In genomic region chr1:54297596-54298283, GRCh38 we compare ENCODE assay signal across 10 cellular contexts.
DNase-seq lines count a peak whose midpoint lies in the region; ATAC-seq, FAIRE-seq and TF ChIP-seq lines count a peak whose summit lies in the region.
"Had no signal": no experiment of that assay in that cellular context is flagged by ENCODE, and none has a peak within 500 bp of the region (broad histone marks: within the 10 kb centered on the region; RNA-seq: fewer than 3 reads in every experiment).

No MANE protein-coding gene starts in this region.

- H3K4me2 ChIP-seq in astrocyte (ENCODE audit: low read length) = no peak overlapping the region

- no peaks in the 10 kb centered on the region for H3K9me3 ChIP-seq in astrocyte (ENCODE audit: insufficient read depth, low read depth, low read length)
- no peaks in the 10 kb centered on the region for H3K9me3 ChIP-seq in tibial nerve

- peaks cover 90% of the 10 kb centered on the region for H3K4me1 Mint-ChIP-seq in activated naive CD4-positive, alpha-beta T cell treated with anti-CD3 and anti-CD28 coated beads, Interleukin-2, amount 50 U/mL, for 24 hours
- H3K4me1 Mint-ChIP-seq in astrocyte (ENCODE audit: low read depth, unreplicated experiment) (peaks cover 62% of the 10 kb centered on the region), mesothelial cell of epicardium (peaks cover 59% of the 10 kb centered on the region)
- H3K4me1 Mint-ChIP-seq in activated CD4-positive, alpha-beta T cell treated with anti-CD3 and anti-CD28 coated beads, Interleukin-2, amount 10 ng/mL, durations not matched to agents 24 days and 14 days = peaks cover 58% of the 10 kb centered on the region
- peaks cover 79% of the 10 kb centered on the region for H3K4me1 Mint-ChIP-seq in activated T-cell treated with anti-CD3 and anti-CD28 coated beads, Interleukin-2, amount 50 U/mL, for 4 hours (ENCODE audit: low read depth)

- no peak overlapping the region for H2AFZ ChIP-seq in astrocyte (ENCODE audit: low read depth, low read length)

- no peaks in the 10 kb centered on the region for H3K27me3 ChIP-seq in astrocyte (ENCODE audit: insufficient read depth, low read length)
- no peaks in the 10 kb centered on the region for H3K27me3 ChIP-seq in tibial nerve

- DNase-seq in activated naive CD4-positive, alpha-beta T cell treated with anti-CD3 and anti-CD28 coated beads, Interleukin-2, amount 50 U/mL, for 16 hours = no peak
- DNase-seq in astrocyte (ENCODE audit: low read depth) (no peak), mesothelial cell of epicardium (ENCODE audit: low spot score in 2 of 2, unreplicated experiment in 2 of 2) (no peak), tibial nerve (ENCODE audit: low spot score in 2 of 2) (no peak)
- DNase-seq in activated CD4-positive, alpha-beta T cell treated with anti-CD3 and anti-CD28 coated beads, Interleukin-2, amount 10 ng/mL, durations not matched to agents 24 days and 14 days = no peak
- no peak for DNase-seq in activated T-cell treated with anti-CD3 and anti-CD28 coated beads, Interleukin-2, amount 50 U/mL, for 4 hours
- DNase-seq in stimulated activated CD8-positive, alpha-beta memory T cell treated with anti-CD3 and anti-CD28 coated beads, Interleukin-4, amount 100 ng/mL, for 48 hours = no peak
- DNase-seq: activated B cell treated with CpG ODN at 0.5 μM for 24 hours, Karpas-422 had no signal

- FAIRE-seq in astrocyte (lab: Jason Lieb, UNC) = no peak

- no peak overlapping the region for H3K4me3 ChIP-seq in astrocyte (ENCODE audit: insufficient read depth, low read depth, low read length)
- H3K4me3 ChIP-seq in tibial nerve = no peak overlapping the region

- no peak for TF ChIP-seq EP300 in tibial nerve (IDR thresholded peaks at IDR 0.05)

- peak overlapping the region; percentile 65 for H3K27ac Mint-ChIP-seq in activated naive CD4-positive, alpha-beta T cell treated with anti-CD3 and anti-CD28 coated beads, Interleukin-2, amount 50 U/mL, for 24 hours
- H3K27ac Mint-ChIP-seq in astrocyte (ENCODE audit: unreplicated experiment) (peak overlapping the region; percentile 41), mesothelial cell of epicardium (peak overlapping the region; percentile 23)
- no peak overlapping the region for H3K27ac Mint-ChIP-seq in activated CD4-positive, alpha-beta T cell treated with anti-CD3 and anti-CD28 coated beads, Interleukin-2, amount 10 ng/mL, durations not matched to agents 24 days and 14 days
- H3K27ac Mint-ChIP-seq: activated B cell treated with CpG ODN at 0.5 μM for 24 hours had no signal

- 67 to 76% methylated on average over 4 to 6 of the region's 6 CpGs for WGBS in tibial nerve, 2 donors

- TF ChIP-seq CTCF in astrocyte (IDR thresholded peaks at IDR 0.05; ENCODE audit: insufficient read depth, low read depth, low read length) (no peak), mesothelial cell of epicardium (IDR thresholded peaks at IDR 0.05; ENCODE audit: unreplicated experiment) (no peak), tibial nerve (IDR thresholded peaks at IDR 0.05) (no peak)

- no peak for TF ChIP-seq POLR2A in tibial nerve (IDR thresholded peaks at IDR 0.05)

- no peak overlapping the region for H3K9ac ChIP-seq in astrocyte (ENCODE audit: low read length)

- no peak overlapping the region for H3K4me3 Mint-ChIP-seq in activated naive CD4-positive, alpha-beta T cell treated with anti-CD3 and anti-CD28 coated beads, Interleukin-2, amount 50 U/mL, for 24 hours
- H3K4me3 Mint-ChIP-seq in astrocyte (ENCODE audit: unreplicated experiment) (no peak overlapping the region), mesothelial cell of epicardium (no peak overlapping the region)
- H3K4me3 Mint-ChIP-seq in activated CD4-positive, alpha-beta T cell treated with anti-CD3 and anti-CD28 coated beads, Interleukin-2, amount 10 ng/mL, durations not matched to agents 24 days and 14 days = no peak overlapping the region
- H3K4me3 Mint-ChIP-seq in activated T-cell treated with anti-CD3 and anti-CD28 coated beads, Interleukin-2, amount 50 U/mL, for 4 hours = no peak overlapping the region
- H3K4me3 Mint-ChIP-seq: activated B cell treated with CpG ODN at 0.5 μM for 24 hours had no signal

- H3K79me2 ChIP-seq in astrocyte (ENCODE audit: insufficient read depth, low read length) = peaks cover 70% of the 10 kb centered on the region

- H3K4me1 ChIP-seq in astrocyte (ENCODE audit: insufficient read depth, low read length) = no peaks in the 10 kb centered on the region
- H3K4me1 ChIP-seq in tibial nerve = peaks cover 0 to 93% (median 42%) of the 10 kb centered on the region in 4 donors

- ATAC-seq in activated T-cell treated with anti-CD3 and anti-CD28 coated beads, Interleukin-2, amount 50 U/mL, for 4 hours = no peak

- no peaks in the 10 kb centered on the region for H3K36me3 Mint-ChIP-seq in activated naive CD4-positive, alpha-beta T cell treated with anti-CD3 and anti-CD28 coated beads, Interleukin-2, amount 50 U/mL, for 24 hours
- H3K36me3 Mint-ChIP-seq in astrocyte (ENCODE audit: low read depth, unreplicated experiment) (peaks cover 17% of the 10 kb centered on the region), mesothelial cell of epicardium (no peaks in the 10 kb centered on the region)
- H3K36me3 Mint-ChIP-seq in activated CD4-positive, alpha-beta T cell treated with anti-CD3 and anti-CD28 coated beads, Interleukin-2, amount 10 ng/mL, durations not matched to agents 24 days and 14 days (ENCODE audit: low read depth) = peaks cover 3% of the 10 kb centered on the region
- H3K36me3 Mint-ChIP-seq in activated T-cell treated with anti-CD3 and anti-CD28 coated beads, Interleukin-2, amount 50 U/mL, for 4 hours (ENCODE audit: insufficient read depth) = peaks cover 2% of the 10 kb centered on the region

- intact Hi-C loops in activated CD4-positive, alpha-beta T cell treated with anti-CD3 and anti-CD28 coated beads, Interleukin-2, amount 10 ng/mL, durations not matched to agents 24 days and 14 days (cut with micrococcal nuclease) = no loop called here

- no peaks in the 10 kb centered on the region for H3K9me3 Mint-ChIP-seq in activated naive CD4-positive, alpha-beta T cell treated with anti-CD3 and anti-CD28 coated beads, Interleukin-2, amount 50 U/mL, for 24 hours
- H3K9me3 Mint-ChIP-seq in astrocyte (ENCODE audit: unreplicated experiment) (no peaks in the 10 kb centered on the region), mesothelial cell of epicardium (no peaks in the 10 kb centered on the region)
- no peaks in the 10 kb centered on the region for H3K9me3 Mint-ChIP-seq in activated CD4-positive, alpha-beta T cell treated with anti-CD3 and anti-CD28 coated beads, Interleukin-2, amount 10 ng/mL, durations not matched to agents 24 days and 14 days
- H3K9me3 Mint-ChIP-seq in activated T-cell treated with anti-CD3 and anti-CD28 coated beads, Interleukin-2, amount 50 U/mL, for 4 hours = no peaks in the 10 kb centered on the region
- H3K9me3 Mint-ChIP-seq: activated B cell treated with CpG ODN at 0.5 μM for 24 hours had no signal

- no peaks in the 10 kb centered on the region for H3K36me3 ChIP-seq in astrocyte (ENCODE audit: insufficient read depth, low read length)
- no peaks in the 10 kb centered on the region for H3K36me3 ChIP-seq in tibial nerve

- H4K20me1 ChIP-seq in astrocyte (ENCODE audit: insufficient read depth, low read length) = peaks cover 95% of the 10 kb centered on the region

- H3K27me3 Mint-ChIP-seq in activated naive CD4-positive, alpha-beta T cell treated with anti-CD3 and anti-CD28 coated beads, Interleukin-2, amount 50 U/mL, for 24 hours = no peaks in the 10 kb centered on the region
- no peaks in the 10 kb centered on the region for H3K27me3 Mint-ChIP-seq in astrocyte (ENCODE audit: low read depth, unreplicated experiment)
- no peaks in the 10 kb centered on the region for H3K27me3 Mint-ChIP-seq in mesothelial cell of epicardium (ENCODE audit: low read depth)
- H3K27me3 Mint-ChIP-seq in activated CD4-positive, alpha-beta T cell treated with anti-CD3 and anti-CD28 coated beads, Interleukin-2, amount 10 ng/mL, durations not matched to agents 24 days and 14 days = no peaks in the 10 kb centered on the region
- no peaks in the 10 kb centered on the region for H3K27me3 Mint-ChIP-seq in activated T-cell treated with anti-CD3 and anti-CD28 coated beads, Interleukin-2, amount 50 U/mL, for 4 hours (ENCODE audit: low read depth)
- H3K27me3 Mint-ChIP-seq: activated B cell treated with CpG ODN at 0.5 μM for 24 hours had no signal

- H3K27ac ChIP-seq in astrocyte (ENCODE audit: low read depth, low read length) (no peak overlapping the region), tibial nerve (peak overlapping the region; percentile 37 to 84 (median 72))
